ENCODE assay signal across 10 cellular contexts in genomic region chr12:62794218-62794583, GRCh38.
DNase-seq lines count a peak whose midpoint lies in the region; ATAC-seq and TF ChIP-seq lines count a peak whose summit lies in the region.
"Had no signal": no experiment of that assay in that cellular context is flagged by ENCODE, and none has a peak within 500 bp of the region (broad histone marks: within the 10 kb centered on the region; RNA-seq: fewer than 3 reads in every experiment).

No MANE protein-coding gene starts in this region.

- TF ChIP-seq POLR2A in vagina (IDR thresholded peaks at IDR 0.05), result no peak

- peaks cover 7% of the 10 kb centered on the region for H3K27me3 Mint-ChIP-seq in activated CD8-positive, alpha-beta T cell treated with anti-CD3 and anti-CD28 coated beads for 36 hours
- H3K27me3 Mint-ChIP-seq in activated CD8-positive, alpha-beta T cell treated with anti-CD3 and anti-CD28 coated beads, Interleukin-2, amount 10 ng/mL, durations not matched to agents 7 days and 5 days (ENCODE audit: low read depth), result peaks cover 21% of the 10 kb centered on the region

- CTCF ChIA-PET in activated CD8-positive, alpha-beta T cell treated with anti-CD3 and anti-CD28 coated beads for 36 hours (lab: Charles Lee), result interaction anchor here (0.7 to 7.7 kb wide), 62 partner anchors 8 to 368 kb away, joined by 3 to 128 read pairs (median 4); partner anchors contain the start of gene MON2
- CTCF ChIA-PET in activated CD8-positive, alpha-beta T cell treated with anti-CD3 and anti-CD28 coated beads, Interleukin-2, amount 10 ng/mL, durations not matched to agents 7 days and 5 days (lab: Charles Lee), result interaction anchor here (0.6 to 8.7 kb wide), 32 partner anchors 9 to 358 kb away, joined by 3 to 106 read pairs (median 6); no protein-coding TSS in a partner anchor

- no peak overlapping the region for H3K27ac ChIP-seq in lower lobe of right lung
- H3K27ac ChIP-seq in vagina, result peak overlapping the region; percentile 3
- H3K27ac ChIP-seq: pancreas had no signal

- POLR2A ChIA-PET in activated CD8-positive, alpha-beta T cell treated with anti-CD3 and anti-CD28 coated beads for 36 hours (lab: Charles Lee), result interaction anchor here (0.7 kb wide), 1 partner anchor 9 kb away, joined by 4 read pairs; no protein-coding TSS in a partner anchor
- POLR2A ChIA-PET in activated CD8-positive, alpha-beta T cell treated with anti-CD3 and anti-CD28 coated beads, Interleukin-2, amount 10 ng/mL, durations not matched to agents 7 days and 5 days (lab: Charles Lee), result interaction anchor here (2.0 kb wide), 1 partner anchor 191 kb away, joined by 6 read pairs; no protein-coding TSS in a partner anchor

- no peaks in the 10 kb centered on the region for H3K4me1 Mint-ChIP-seq in activated CD8-positive, alpha-beta T cell treated with anti-CD3 and anti-CD28 coated beads for 36 hours (ENCODE audit: low read depth)
- peaks cover 5% of the 10 kb centered on the region for H3K4me1 Mint-ChIP-seq in activated CD8-positive, alpha-beta T cell treated with anti-CD3 and anti-CD28 coated beads, Interleukin-2, amount 10 ng/mL, durations not matched to agents 7 days and 5 days (ENCODE audit: low read depth)
- H3K4me1 Mint-ChIP-seq: activated naive CD4-positive, alpha-beta T cell treated with anti-CD3 and anti-CD28 coated beads, Interleukin-2, amount 10 ng/mL, durations not matched to agents 7 days and 5 days had no signal

- H3K4me3 ChIP-seq in adipocyte (ENCODE audit: low read length) (no peak overlapping the region), lower lobe of right lung (no peak overlapping the region), vagina (no peak overlapping the region)
- H3K4me3 ChIP-seq: pancreas had no signal

- DNase-seq in activated CD8-positive, alpha-beta T cell treated with anti-CD3 and anti-CD28 coated beads for 36 hours, result no peak
- no peak for DNase-seq in activated CD8-positive, alpha-beta T cell treated with anti-CD3 and anti-CD28 coated beads, Interleukin-2, amount 10 ng/mL, durations not matched to agents 7 days and 5 days
- DNase-seq in adipocyte (ENCODE audit: low read depth) (no peak), lower lobe of right lung (no peak), vagina (ENCODE audit: extremely low spot score in 2 of 2) (no peak), H4 (ENCODE audit: low spot score) (no peak), SHP77 (lab: John Stamatoyannopoulos, UW) (no peak)

- no peaks in the 10 kb centered on the region for H3K9me3 Mint-ChIP-seq in activated CD8-positive, alpha-beta T cell treated with anti-CD3 and anti-CD28 coated beads for 36 hours
- no peaks in the 10 kb centered on the region for H3K9me3 Mint-ChIP-seq in activated CD8-positive, alpha-beta T cell treated with anti-CD3 and anti-CD28 coated beads, Interleukin-2, amount 10 ng/mL, durations not matched to agents 7 days and 5 days (ENCODE audit: insufficient read depth)
- H3K9me3 Mint-ChIP-seq: activated naive CD4-positive, alpha-beta T cell treated with anti-CD3 and anti-CD28 coated beads, Interleukin-2, amount 10 ng/mL, durations not matched to agents 7 days and 5 days had no signal

- H3K9ac ChIP-seq in adipocyte (ENCODE audit: low read length), result peak overlapping the region; percentile 46

- no peaks in the 10 kb centered on the region for H3K36me3 ChIP-seq in adipocyte (ENCODE audit: control insufficient read depth, insufficient read depth, low read length, severe bottlenecking)
- H3K36me3 ChIP-seq in lower lobe of right lung, result no peaks in the 10 kb centered on the region
- H3K36me3 ChIP-seq in vagina, result no peaks in the 10 kb centered on the region
- H3K36me3 ChIP-seq: pancreas had no signal

- no peaks in the 10 kb centered on the region for H3K27me3 ChIP-seq in adipocyte (replicated peaks; ENCODE audit: control insufficient read depth, insufficient read depth, low read length)
- H3K27me3 ChIP-seq in lower lobe of right lung (ENCODE audit: low read depth), result no peaks in the 10 kb centered on the region
- H3K27me3 ChIP-seq in vagina, result no peaks in the 10 kb centered on the region
- H3K27me3 ChIP-seq: pancreas had no signal

- intact Hi-C loops in activated CD8-positive, alpha-beta T cell treated with anti-CD3 and anti-CD28 coated beads for 36 hours (cut with micrococcal nuclease), result loop anchor here (1.0 to 5.0 kb wide), 3 partner anchors 192 to 356 kb away; no protein-coding TSS in a partner anchor
- intact Hi-C loops in lower lobe of right lung (cut with DNase I) (no loop called here), vagina (cut with DNase I) (loop anchor here (5.0 to 10.0 kb wide), 3 partner anchors 192 to 359 kb away; no protein-coding TSS in a partner anchor)

- ATAC-seq in activated CD8-positive, alpha-beta T cell treated with anti-CD3 and anti-CD28 coated beads for 36 hours, result no peak
- no peak for ATAC-seq in activated CD8-positive, alpha-beta T cell treated with anti-CD3 and anti-CD28 coated beads, Interleukin-2, amount 10 ng/mL, durations not matched to agents 7 days and 5 days
- ATAC-seq in lower lobe of right lung (no peak), HG03196 (IDR thresholded peaks at IDR 0.05; ENCODE audit: unreplicated experiment) (no peak)

- H3K4me1 ChIP-seq in adipocyte (ENCODE audit: control insufficient read depth, insufficient read depth, low read length), result peaks cover 21% of the 10 kb centered on the region
- H3K4me1 ChIP-seq in lower lobe of right lung, result no peaks in the 10 kb centered on the region
- H3K4me1 ChIP-seq in vagina, result no peaks in the 10 kb centered on the region

- H3K9me3 ChIP-seq in adipocyte (ENCODE audit: control insufficient read depth, low read length) (no peaks in the 10 kb centered on the region), lower lobe of right lung (no peaks in the 10 kb centered on the region), vagina (no peaks in the 10 kb centered on the region)
- H3K9me3 ChIP-seq: pancreas had no signal

- TF ChIP-seq CTCF in activated CD8-positive, alpha-beta T cell treated with anti-CD3 and anti-CD28 coated beads for 36 hours (IDR thresholded peaks at IDR 0.05), result peak; percentile 29
- peak; percentile 13 for TF ChIP-seq CTCF in lower lobe of right lung (IDR thresholded peaks at IDR 0.05)
- no peak for TF ChIP-seq CTCF in vagina (IDR thresholded peaks at IDR 0.05)

- H3K36me3 Mint-ChIP-seq in activated CD8-positive, alpha-beta T cell treated with anti-CD3 and anti-CD28 coated beads for 36 hours (ENCODE audit: low read depth), result no peaks in the 10 kb centered on the region
- no peaks in the 10 kb centered on the region for H3K36me3 Mint-ChIP-seq in activated CD8-positive, alpha-beta T cell treated with anti-CD3 and anti-CD28 coated beads, Interleukin-2, amount 10 ng/mL, durations not matched to agents 7 days and 5 days (ENCODE audit: low read depth)
- H3K36me3 Mint-ChIP-seq: activated naive CD4-positive, alpha-beta T cell treated with anti-CD3 and anti-CD28 coated beads, Interleukin-2, amount 10 ng/mL, durations not matched to agents 7 days and 5 days had no signal

- H3K4me3 Mint-ChIP-seq in activated CD8-positive, alpha-beta T cell treated with anti-CD3 and anti-CD28 coated beads for 36 hours, result no peak overlapping the region
- no peak overlapping the region for H3K4me3 Mint-ChIP-seq in activated CD8-positive, alpha-beta T cell treated with anti-CD3 and anti-CD28 coated beads, Interleukin-2, amount 10 ng/mL, durations not matched to agents 7 days and 5 days
- H3K4me3 Mint-ChIP-seq: activated naive CD4-positive, alpha-beta T cell treated with anti-CD3 and anti-CD28 coated beads, Interleukin-2, amount 10 ng/mL, durations not matched to agents 7 days and 5 days had no signal

- H3K27ac Mint-ChIP-seq in activated CD8-positive, alpha-beta T cell treated with anti-CD3 and anti-CD28 coated beads for 36 hours, result no peak overlapping the region
- H3K27ac Mint-ChIP-seq in activated CD8-positive, alpha-beta T cell treated with anti-CD3 and anti-CD28 coated beads, Interleukin-2, amount 10 ng/mL, durations not matched to agents 7 days and 5 days, result no peak overlapping the region
- H3K27ac Mint-ChIP-seq: activated naive CD4-positive, alpha-beta T cell treated with anti-CD3 and anti-CD28 coated beads, Interleukin-2, amount 10 ng/mL, durations not matched to agents 7 days and 5 days had no signal

Comparison
In these comparisons a context has a peak if more than half of its experiments do, and no peak if none do; other contexts are left out.
1. CTCF ChIP-seq: peak in activated CD8-positive, alpha-beta T cell treated with anti-CD3 and anti-CD28 coated beads for 36 hours (single experiment) and lower lobe of right lung (single experiment); none in vagina (0 of 3).